Comparison of ENCODE assay signal across 29 cellular contexts in the genomic region with DNA sequence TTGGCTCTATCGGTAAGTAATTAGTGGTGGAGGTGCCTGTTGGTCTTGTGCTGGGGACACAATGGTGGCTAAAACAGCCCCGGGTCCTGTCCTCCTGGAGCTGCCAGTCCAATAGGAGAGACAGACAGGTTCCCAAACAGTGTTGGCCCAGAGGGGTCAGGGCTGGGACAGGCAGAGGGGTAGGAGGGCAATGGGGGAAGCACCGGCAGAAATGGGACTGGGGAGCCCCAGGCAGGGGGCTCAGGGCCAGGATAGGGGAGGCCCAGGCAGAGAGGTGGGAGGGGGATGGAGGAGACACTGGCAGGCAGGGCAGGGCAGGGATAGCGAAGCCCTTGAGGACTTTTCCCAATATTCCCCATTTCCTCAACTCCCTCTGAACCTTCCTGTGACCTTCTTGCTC.
"Had no signal": no experiment of that assay in that cellular context is flagged by ENCODE, and none has a peak within 500 bp of the region (broad histone marks: within the 10 kb centered on the region; RNA-seq: fewer than 3 reads in every experiment).

No MANE protein-coding gene starts in this region.

- DNase-seq: activated CD4-positive, alpha-beta memory T cell treated with anti-CD3 and anti-CD28 coated beads, Interleukin-2, amount 10 ng/mL, durations not matched to agents 7 days and 5 days; activated CD4-positive, alpha-beta T cell treated with anti-CD3 and anti-CD28 coated beads for 4 hours; activated CD4-positive, alpha-beta T cell treated with anti-CD3 and anti-CD28 coated beads, Interleukin-2, amount 10 ng/mL, durations not matched to agents 7 days and 5 days; activated CD4-positive, alpha-beta T cell treated with anti-CD3 and anti-CD28 coated beads, Interleukin-2, amount 50 U/mL, for 4 hours; activated CD4-positive, CD25-positive, alpha-beta regulatory T cell; activated CD4-positive, CD25-positive, alpha-beta regulatory T cell treated with anti-CD3 and anti-CD28 coated beads, Interleukin-2, amount 50 U/mL, for 72 hours; activated CD8-positive, alpha-beta memory T cell treated with anti-CD3 and anti-CD28 coated beads, Interleukin-2, amount 50 U/mL, for 48 hours; activated gamma-delta T cell; activated naive CD4-positive, alpha-beta T cell; activated naive CD4-positive, alpha-beta T cell treated with anti-CD3 and anti-CD28 coated beads, Interleukin-2, amount 10 ng/mL, durations not matched to agents 7 days and 5 days; activated naive CD8-positive, alpha-beta T cell treated with anti-CD3 and anti-CD28 coated beads, Interleukin-2, amount 10 ng/mL, durations not matched to agents 7 days and 5 days; activated T-cell treated with anti-CD3 and anti-CD28 coated beads for 4 hours; activated T-cell treated with anti-CD3 and anti-CD28 coated beads, Interleukin-2, amount 50 U/mL, for 24 hours; activated T-cell treated with anti-CD3 and anti-CD28 coated beads, Interleukin-2, amount 50 U/mL, for 72 hours; central memory CD4-positive, alpha-beta T cell; cerebellar nuclear complex; colonic mucosa; effector CD8-positive, alpha-beta T cell; esophagus squamous epithelium; foreskin melanocyte; heart right ventricle; T-helper 2 cell had no signal

- H3K9me3 Mint-ChIP-seq: activated CD4-positive, alpha-beta memory T cell treated with anti-CD3 and anti-CD28 coated beads, Interleukin-2, amount 10 ng/mL, durations not matched to agents 7 days and 5 days; activated CD4-positive, alpha-beta T cell treated with anti-CD3 and anti-CD28 coated beads, Interleukin-2, amount 10 ng/mL, durations not matched to agents 7 days and 5 days; activated naive CD4-positive, alpha-beta T cell treated with anti-CD3 and anti-CD28 coated beads, Interleukin-2, amount 10 ng/mL, durations not matched to agents 7 days and 5 days; activated naive CD8-positive, alpha-beta T cell treated with anti-CD3 and anti-CD28 coated beads, Interleukin-2, amount 10 ng/mL, durations not matched to agents 7 days and 5 days; activated T-cell treated with anti-CD3 and anti-CD28 coated beads, Interleukin-2, amount 50 U/mL, for 24 hours; activated T-cell treated with anti-CD3 and anti-CD28 coated beads, Interleukin-2, amount 50 U/mL, for 72 hours had no signal

- H3K9me3 ChIP-seq: ascending aorta, breast epithelium, colonic mucosa, esophagus squamous epithelium, gastroesophageal sphincter, heart right ventricle had no signal

- H3K36me3 Mint-ChIP-seq: activated naive CD8-positive, alpha-beta T cell treated with anti-CD3 and anti-CD28 coated beads, Interleukin-2, amount 10 ng/mL, durations not matched to agents 7 days and 5 days; brain had no signal

- H3K27me3 ChIP-seq: ascending aorta, breast epithelium, cardiac muscle cell, colonic mucosa, esophagus squamous epithelium had no signal

- H3K4me3 Mint-ChIP-seq: activated CD4-positive, alpha-beta memory T cell treated with anti-CD3 and anti-CD28 coated beads, Interleukin-2, amount 10 ng/mL, durations not matched to agents 7 days and 5 days; activated CD4-positive, alpha-beta T cell treated with anti-CD3 and anti-CD28 coated beads, Interleukin-2, amount 10 ng/mL, durations not matched to agents 7 days and 5 days; activated naive CD4-positive, alpha-beta T cell treated with anti-CD3 and anti-CD28 coated beads, Interleukin-2, amount 10 ng/mL, durations not matched to agents 7 days and 5 days; activated naive CD8-positive, alpha-beta T cell treated with anti-CD3 and anti-CD28 coated beads, Interleukin-2, amount 10 ng/mL, durations not matched to agents 7 days and 5 days; activated T-cell treated with anti-CD3 and anti-CD28 coated beads, Interleukin-2, amount 50 U/mL, for 24 hours; activated T-cell treated with anti-CD3 and anti-CD28 coated beads, Interleukin-2, amount 50 U/mL, for 72 hours had no signal

- H3K4me3 ChIP-seq: ascending aorta, breast epithelium, cardiac muscle cell, colonic mucosa, esophagus squamous epithelium, gastroesophageal sphincter, heart right ventricle had no signal

- H3K27ac Mint-ChIP-seq: activated CD4-positive, alpha-beta memory T cell treated with anti-CD3 and anti-CD28 coated beads, Interleukin-2, amount 10 ng/mL, durations not matched to agents 7 days and 5 days; activated CD4-positive, alpha-beta T cell treated with anti-CD3 and anti-CD28 coated beads, Interleukin-2, amount 10 ng/mL, durations not matched to agents 7 days and 5 days; activated naive CD4-positive, alpha-beta T cell treated with anti-CD3 and anti-CD28 coated beads, Interleukin-2, amount 10 ng/mL, durations not matched to agents 7 days and 5 days; activated naive CD4-positive, alpha-beta T cell treated with anti-CD3 and anti-CD28 coated beads, Interleukin-2, amount 50 U/mL, for 72 hours; activated T-cell treated with anti-CD3 and anti-CD28 coated beads, Interleukin-2, amount 50 U/mL, for 24 hours; activated T-cell treated with anti-CD3 and anti-CD28 coated beads, Interleukin-2, amount 50 U/mL, for 72 hours had no signal

- ATAC-seq: activated naive CD4-positive, alpha-beta T cell treated with anti-CD3 and anti-CD28 coated beads, Interleukin-2, amount 50 U/mL, for 72 hours; activated T-cell treated with anti-CD3 and anti-CD28 coated beads, Interleukin-2, amount 50 U/mL, for 72 hours; gastroesophageal sphincter; heart right ventricle had no signal

- H3K27me3 Mint-ChIP-seq: activated CD4-positive, alpha-beta T cell treated with anti-CD3 and anti-CD28 coated beads, Interleukin-2, amount 10 ng/mL, durations not matched to agents 7 days and 5 days; activated naive CD4-positive, alpha-beta T cell treated with anti-CD3 and anti-CD28 coated beads, Interleukin-2, amount 10 ng/mL, durations not matched to agents 7 days and 5 days; activated T-cell treated with anti-CD3 and anti-CD28 coated beads, Interleukin-2, amount 50 U/mL, for 24 hours had no signal

- H3K36me3 ChIP-seq: ascending aorta, breast epithelium, cardiac muscle cell, colonic mucosa, esophagus squamous epithelium, gastroesophageal sphincter, heart right ventricle had no signal

- H3K27ac ChIP-seq: ascending aorta, breast epithelium, cardiac muscle cell, colonic mucosa, epithelial cell of prostate, esophagus squamous epithelium, gastroesophageal sphincter, heart right ventricle had no signal
